8 cellular contexts compared by ENCODE assay signal in genomic region chr6:15247214-15247749, GRCh38. TPM values are rescaled to one million over a fixed set of nuclear protein-coding genes. Genes with fewer than 3 reads are reported as not detected.
DNase-seq lines count a peak whose midpoint lies in the region; ATAC-seq lines count a peak whose summit lies in the region.

No MANE protein-coding gene starts in this region.

- intact Hi-C loops in activated T-helper 2 cell treated with anti-CD3 and anti-CD28 coated beads, Interferon-gamma antibody, Interleukin-2, Interleukin-4, amounts not matched to agents 10 μg/mL and 5 μg/mL and 100 μg/mL, durations not matched to agents 14 hours and 24 hours and 36 hours (cut with micrococcal nuclease) = loop anchor here (5.0 to 10.0 kb wide), 6 partner anchors 155 to 1122 kb away; no protein-coding TSS in a partner anchor

- H3K36me3 Mint-ChIP-seq in activated T-helper 2 cell treated with anti-CD3 and anti-CD28 coated beads, Interferon-gamma antibody, Interleukin-2, Interleukin-4, amounts not matched to agents 10 μg/mL and 5 μg/mL and 100 μg/mL, durations not matched to agents 14 hours and 24 hours and 36 hours (ENCODE audit: low read depth) = peaks cover 51% of the 10 kb centered on the region
- no peaks in the 10 kb centered on the region for H3K36me3 Mint-ChIP-seq in immature natural killer cell

- peaks cover 41% of the 10 kb centered on the region for H3K4me1 Mint-ChIP-seq in activated T-helper 2 cell treated with anti-CD3 and anti-CD28 coated beads, Interferon-gamma antibody, Interleukin-2, Interleukin-4, amounts not matched to agents 10 μg/mL and 5 μg/mL and 100 μg/mL, durations not matched to agents 14 hours and 24 hours and 36 hours (ENCODE audit: low read depth)
- peaks cover 49 to 62% of the 10 kb centered on the region in 2 donors for H3K4me1 Mint-ChIP-seq in immature natural killer cell

- H3K4me3 Mint-ChIP-seq in activated T-helper 2 cell treated with anti-CD3 and anti-CD28 coated beads, Interferon-gamma antibody, Interleukin-2, Interleukin-4, amounts not matched to agents 10 μg/mL and 5 μg/mL and 100 μg/mL, durations not matched to agents 14 hours and 24 hours and 36 hours (ENCODE audit: low read depth) = peak overlapping the region; percentile 99
- peak overlapping the region; percentile 96 to 100 (median 100) for H3K4me3 Mint-ChIP-seq in immature natural killer cell

- H3K27ac ChIP-seq in substantia nigra (ENCODE audit: low read depth, low read length, poor library complexity, severe bottlenecking) = peak overlapping the region; percentile 83

- peak; percentile 61 for DNase-seq in NCI-H82 (lab: John Stamatoyannopoulos, UW)
- DNase-seq in NCI-H82 treated with DMSO at 0.1 percent for 48 hours (lab: John Stamatoyannopoulos, UW; ENCODE audit: unreplicated experiment) = no peak
- DNase-seq in activated T-helper 2 cell treated with anti-CD3 and anti-CD28 coated beads, Interferon-gamma antibody, Interleukin-2, Interleukin-4, amounts not matched to agents 10 μg/mL and 5 μg/mL and 100 μg/mL, durations not matched to agents 14 hours and 24 hours and 36 hours (ENCODE audit: low spot score) = no peak
- DNase-seq in immature natural killer cell = no peak
- no peak for DNase-seq in substantia nigra (lab: John Stamatoyannopoulos, UW)
- no peak for DNase-seq in activated effector memory CD4-positive, alpha-beta T cell treated with Interleukin-2 at 50 U/mL for 16 hours

- H3K27ac Mint-ChIP-seq in activated T-helper 2 cell treated with anti-CD3 and anti-CD28 coated beads, Interferon-gamma antibody, Interleukin-2, Interleukin-4, amounts not matched to agents 10 μg/mL and 5 μg/mL and 100 μg/mL, durations not matched to agents 14 hours and 24 hours and 36 hours = peak overlapping the region; percentile 99
- peak overlapping the region; percentile 93 to 98 (median 98) for H3K27ac Mint-ChIP-seq in immature natural killer cell

- H3K9me3 Mint-ChIP-seq in activated T-helper 2 cell treated with anti-CD3 and anti-CD28 coated beads, Interferon-gamma antibody, Interleukin-2, Interleukin-4, amounts not matched to agents 10 μg/mL and 5 μg/mL and 100 μg/mL, durations not matched to agents 14 hours and 24 hours and 36 hours = no peaks in the 10 kb centered on the region
- H3K9me3 Mint-ChIP-seq in immature natural killer cell = no peaks in the 10 kb centered on the region

- no peaks in the 10 kb centered on the region for H3K27me3 Mint-ChIP-seq in activated T-helper 2 cell treated with anti-CD3 and anti-CD28 coated beads, Interferon-gamma antibody, Interleukin-2, Interleukin-4, amounts not matched to agents 10 μg/mL and 5 μg/mL and 100 μg/mL, durations not matched to agents 14 hours and 24 hours and 36 hours (ENCODE audit: low read depth)
- peaks cover 16 to 37% (median 32%) of the 10 kb centered on the region in 3 donors for H3K27me3 Mint-ChIP-seq in immature natural killer cell (ENCODE audit: low read depth in 3 of 3)

- ATAC-seq in HG03565 (IDR thresholded peaks at IDR 0.05; ENCODE audit: unreplicated experiment) (no peak), GM18858 (IDR thresholded peaks at IDR 0.05; ENCODE audit: unreplicated experiment) (no peak)

RNA-seq across cellular contexts. Expression of gene JARID2, which starts 1.4 kb away (rescaled TPM):
- total RNA-seq in activated T-helper 2 cell treated with anti-CD3 and anti-CD28 coated beads, Interferon-gamma antibody, Interleukin-2, Interleukin-4, amounts not matched to agents 10 μg/mL and 5 μg/mL and 100 μg/mL, durations not matched to agents 14 hours and 24 hours and 36 hours = 55.9 and 57.7 TPM in 2 replicates
- polyA plus RNA-seq in immature natural killer cell = 10 to 100 TPM in 1 of 3 donors, 1 to 10 TPM in 2; 4.3 to 26.1 (median 7.8) TPM
